Comparison of ENCODE assay signal across 8 cellular contexts in the genomic region with DNA sequence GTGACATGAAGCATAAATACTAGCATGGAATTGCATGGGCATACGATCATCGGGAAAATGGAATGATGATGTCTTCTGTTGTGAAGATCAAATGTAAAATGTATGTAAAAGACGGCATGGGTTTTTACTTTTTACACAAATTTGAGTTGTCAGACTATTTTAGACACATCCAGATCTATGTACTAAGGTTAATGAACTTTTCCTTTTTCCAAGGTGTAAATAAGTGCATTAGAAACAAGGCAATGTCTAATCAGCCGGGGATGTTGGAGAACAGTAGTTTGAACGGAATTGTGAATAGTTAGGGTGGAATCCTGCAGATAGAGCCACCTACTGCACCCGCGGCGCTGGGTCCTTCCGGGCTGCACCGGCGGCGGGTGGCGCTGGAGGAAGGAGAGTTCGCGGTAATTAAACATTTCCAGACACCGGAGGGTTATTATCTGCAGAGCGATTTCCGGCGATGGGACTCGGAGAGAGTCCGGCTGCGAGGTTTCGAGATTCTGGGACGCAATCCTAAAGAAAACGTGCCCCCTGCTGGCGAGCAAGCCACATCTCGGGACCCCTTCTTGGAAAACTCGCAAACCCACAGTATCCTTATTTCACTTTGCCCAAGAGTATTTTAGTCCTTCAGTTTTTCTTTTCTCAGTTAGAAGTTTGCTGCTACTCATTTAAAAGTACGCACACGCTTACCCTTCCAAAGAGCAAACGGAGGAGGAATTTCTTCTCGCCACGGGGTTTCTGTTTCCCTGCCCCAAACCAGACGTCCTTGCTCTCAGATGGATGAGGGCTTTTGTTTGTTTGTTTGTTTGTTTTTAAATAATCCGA. TPM values are rescaled to one million over a fixed set of nuclear protein-coding genes. Genes with fewer than 3 reads are reported as not detected.
DNase-seq lines count a peak whose midpoint lies in the region; ATAC-seq and TF ChIP-seq lines count a peak whose summit lies in the region.

No MANE protein-coding gene starts in this region.

- ATAC-seq in HG02763 (IDR thresholded peaks at IDR 0.05; ENCODE audit: unreplicated experiment) = peak; percentile 43
- peak; percentile 65 for ATAC-seq in stimulated activated naive CD8-positive, alpha-beta T cell treated with anti-CD3 and anti-CD28 coated beads, Interleukin-15, amount 100 ng/mL, for 72 hours

- H3K27me3 Mint-ChIP-seq in stimulated activated naive CD8-positive, alpha-beta T cell treated with anti-CD3 and anti-CD28 coated beads, Interleukin-15, amount 100 ng/mL, for 72 hours = peaks cover 90% of the 10 kb centered on the region

- H3K27ac Mint-ChIP-seq in stimulated activated naive CD8-positive, alpha-beta T cell treated with anti-CD3 and anti-CD28 coated beads, Interleukin-15, amount 100 ng/mL, for 72 hours = no peak overlapping the region

- H3K4me1 ChIP-seq in endocrine pancreas (ENCODE audit: control insufficient read depth, insufficient read depth, low read length) = peaks cover 5% of the 10 kb centered on the region
- H3K4me1 ChIP-seq in mesodermal cell (ENCODE audit: control insufficient read depth, insufficient read depth, low read length, poor library complexity, severe bottlenecking) = peaks cover 14% of the 10 kb centered on the region

- H3K27ac ChIP-seq in VCaP (peak overlapping the region; percentile 49; the same call in 1 of the 2 replicates), mesodermal cell (ENCODE audit: low read depth, low read length, severe bottlenecking) (no peak overlapping the region)

- TF ChIP-seq CTCF in VCaP (conservative IDR thresholded peaks at IDR 0.05) = peak; percentile 83

- peak; percentile 51 to 82 for DNase-seq in NCI-H187 (lab: John Stamatoyannopoulos, UW)
- no peak for DNase-seq in NCI-H187 treated with DMSO at 0.1 percent for 48 hours (lab: John Stamatoyannopoulos, UW)
- peak; percentile 48 for DNase-seq in NCI-H2081 treated with DMSO at 0.1 percent for 48 hours (lab: John Stamatoyannopoulos, UW)
- DNase-seq in stimulated activated naive CD8-positive, alpha-beta T cell treated with anti-CD3 and anti-CD28 coated beads, Interleukin-15, amount 100 ng/mL, for 72 hours = peak; percentile 32 to 54

- H3K4me3 ChIP-seq in endocrine pancreas (ENCODE audit: control insufficient read depth, insufficient read depth, low read length) (peak overlapping the region; percentile 94), mesodermal cell (ENCODE audit: extremely low read depth, insufficient read depth, low read length, poor library complexity, severe bottlenecking) (peak overlapping the region; percentile 21)

- no peaks in the 10 kb centered on the region for H3K9me3 ChIP-seq in endocrine pancreas (ENCODE audit: control insufficient read depth, low read length)
- H3K9me3 ChIP-seq in mesodermal cell (ENCODE audit: control insufficient read depth, low read length) = no peaks in the 10 kb centered on the region

- no peak overlapping the region for H3K9ac ChIP-seq in endocrine pancreas (ENCODE audit: control insufficient read depth, insufficient read depth, low read length)

- H3K36me3 ChIP-seq in endocrine pancreas (ENCODE audit: control insufficient read depth, insufficient read depth, low read length) = no peaks in the 10 kb centered on the region
- H3K36me3 ChIP-seq in mesodermal cell (ENCODE audit: control insufficient read depth, insufficient read depth, low read length) = no peaks in the 10 kb centered on the region

- peaks cover 37% of the 10 kb centered on the region for H3K27me3 ChIP-seq in endocrine pancreas (ENCODE audit: control insufficient read depth, insufficient read depth, low read length)

- H3K9me3 Mint-ChIP-seq in stimulated activated naive CD8-positive, alpha-beta T cell treated with anti-CD3 and anti-CD28 coated beads, Interleukin-15, amount 100 ng/mL, for 72 hours = no peaks in the 10 kb centered on the region

- WGBS in mesodermal cell (ENCODE audit: insufficient coverage in 2 of 2), 2 experiments = 1 to 5% methylated on average over 26 to 29 of the region's 35 CpGs

- peak overlapping the region; percentile 89 to 93 for H3K4me3 Mint-ChIP-seq in stimulated activated naive CD8-positive, alpha-beta T cell treated with anti-CD3 and anti-CD28 coated beads, Interleukin-15, amount 100 ng/mL, for 72 hours

- H3K4me1 Mint-ChIP-seq in stimulated activated naive CD8-positive, alpha-beta T cell treated with anti-CD3 and anti-CD28 coated beads, Interleukin-15, amount 100 ng/mL, for 72 hours = peaks cover 43% of the 10 kb centered on the region

RNA-seq across cellular contexts. Expression of a gene that starts 4.4 kb away (rescaled TPM):
- polyA plus RNA-seq in mesodermal cell (2013, experiment 1 of 2) = 1.0 TPM
- 0.86 TPM for polyA plus RNA-seq in mesodermal cell (2013, experiment 2 of 2)
